9 cellular contexts compared by ENCODE assay signal in the genomic region with DNA sequence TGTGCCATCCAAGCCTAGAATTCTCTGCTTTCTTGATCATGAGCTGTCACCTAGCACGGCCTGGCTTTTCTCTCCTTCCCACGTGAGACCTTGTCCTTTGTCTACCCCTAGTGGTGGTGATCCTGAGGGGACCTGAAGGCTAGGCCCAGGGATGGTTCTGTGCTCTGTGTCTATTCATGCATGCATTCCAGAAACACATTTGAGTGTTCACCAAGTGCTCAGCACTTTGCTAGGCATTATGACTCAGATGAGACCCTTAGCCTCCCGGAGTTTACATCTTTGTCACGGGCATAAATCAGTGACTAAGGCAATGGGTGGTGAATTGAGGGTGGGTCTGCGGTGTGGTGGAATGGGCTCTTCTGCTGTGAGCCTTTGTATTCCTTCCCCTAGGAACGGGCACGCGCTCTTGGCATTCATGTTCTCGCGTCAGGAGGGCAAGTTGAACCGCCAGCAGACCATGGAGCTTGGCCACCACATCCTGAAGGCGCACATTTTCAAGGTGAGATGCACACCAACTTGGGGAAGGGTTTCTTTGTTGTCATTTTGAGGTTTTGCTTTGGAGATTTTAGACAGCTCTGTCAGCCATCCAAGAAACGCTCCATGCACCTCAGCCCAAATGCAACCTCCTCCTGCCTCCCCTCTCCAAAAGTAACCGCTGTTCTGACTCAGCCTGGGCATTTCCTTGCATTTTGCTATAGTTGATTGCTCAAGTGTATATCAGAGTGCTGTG.
DNase-seq lines count a peak whose midpoint lies in the region; ATAC-seq, FAIRE-seq and TF ChIP-seq lines count a peak whose summit lies in the region.
"Had no signal": no experiment of that assay in that cellular context is flagged by ENCODE, and none has a peak within 500 bp of the region (broad histone marks: within the 10 kb centered on the region; RNA-seq: fewer than 3 reads in every experiment).

No MANE protein-coding gene starts in this region.

- FAIRE-seq in RCC 7860 (lab: Jason Lieb, UNC), result peak; percentile 97

- peaks cover 49% of the 10 kb centered on the region for H3K36me3 ChIP-seq in left ventricle myocardium inferior

- H3K27me3 ChIP-seq in left ventricle myocardium inferior (ENCODE audit: low read depth), result no peaks in the 10 kb centered on the region

- H3K27ac ChIP-seq in left ventricle myocardium inferior (replicated peaks), result peak overlapping the region; percentile 71
- H3K27ac ChIP-seq: thoracic aorta had no signal

- H3K4me3 ChIP-seq in left ventricle myocardium inferior, result no peak overlapping the region
- H3K4me3 ChIP-seq: thoracic aorta had no signal

- no peaks in the 10 kb centered on the region for H3K9me3 ChIP-seq in left ventricle myocardium inferior (replicated peaks)
- H3K9me3 ChIP-seq: thoracic aorta had no signal

- intact Hi-C loops in left ventricle myocardium inferior (cut with micrococcal nuclease), result no loop called here

- H3K4me1 ChIP-seq in left ventricle myocardium inferior, result peaks cover 80% of the 10 kb centered on the region

- peak; percentile 56 for TF ChIP-seq CTCF in left ventricle myocardium inferior (IDR thresholded peaks at IDR 0.05; ENCODE audit: borderline replicate concordance)

- peak; percentile 67 for ATAC-seq in GM18517 (IDR thresholded peaks at IDR 0.05; ENCODE audit: unreplicated experiment)
- peak; percentile 53 for ATAC-seq in HG03025 (IDR thresholded peaks at IDR 0.05; ENCODE audit: low FRiP score, unreplicated experiment)
- no peak for ATAC-seq in GM18520 (IDR thresholded peaks at IDR 0.05; ENCODE audit: unreplicated experiment)

- DNase-seq in AG20443 (ENCODE audit: low spot score) (peak; percentile 65), RCC 7860 (ENCODE audit: low spot score) (peak; percentile 99), left ventricle myocardium inferior (no peak), inferior parietal cortex (ENCODE audit: extremely low spot score) (no peak), T-helper 2 cell (no peak)

Comparison
In these comparisons a context has a peak if more than half of its experiments do, and no peak if none do; other contexts are left out.
1. DNase-seq: peak in AG20443 (single experiment) and RCC 7860 (single experiment); none in left ventricle myocardium inferior (single experiment), inferior parietal cortex (single experiment) and T-helper 2 cell (0 of 5).